ENCODE assay signal across 18 cellular contexts in the genomic region with DNA sequence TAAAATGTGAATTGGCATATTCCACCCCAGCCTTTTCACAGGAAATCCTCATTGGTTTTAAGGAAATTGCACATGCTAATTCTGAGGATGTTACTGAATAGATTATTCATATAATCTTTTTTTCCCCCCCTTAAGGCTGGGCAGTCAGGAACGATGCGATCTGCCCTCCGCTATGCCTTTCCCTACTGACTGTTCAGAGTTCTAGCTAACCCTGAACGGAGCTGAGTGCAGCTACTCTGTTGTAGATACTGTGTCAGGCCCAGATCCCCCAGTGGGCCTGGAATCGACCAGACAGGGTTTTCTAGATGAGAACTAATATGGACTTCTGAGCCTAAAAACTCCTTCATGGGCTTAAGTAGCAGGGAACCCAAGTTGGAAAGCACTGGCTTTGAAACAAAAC.
"Had no signal": no experiment of that assay in that cellular context is flagged by ENCODE, and none has a peak within 500 bp of the region (broad histone marks: within the 10 kb centered on the region; RNA-seq: fewer than 3 reads in every experiment).

No MANE protein-coding gene starts in this region.

- H3K36me3 Mint-ChIP-seq: activated naive CD8-positive, alpha-beta T cell; natural killer cell treated with Interleukin-12 subunit alpha and Interleukin-12 subunit beta and Interleukin-15 and Interleukin-18, amount 100 ng/mL, for 72 hours had no signal

- DNase-seq: activated CD4-positive, alpha-beta memory T cell treated with anti-CD3 and anti-CD28 coated beads, Interleukin-2, amount 10 ng/mL, durations not matched to agents 7 days and 5 days; activated CD4-positive, alpha-beta T cell treated with anti-CD3 and anti-CD28 coated beads for 1 hour; activated gamma-delta T cell; activated T-cell treated with anti-CD3 and anti-CD28 coated beads, Interleukin-2, amount 50 U/mL, for 48 hours; cortex of kidney; effector memory CD8-positive, alpha-beta T cell; erythroblast; hippocampal formation; kidney glomerular epithelial cell; occipital lobe; stimulated activated CD4-positive, alpha-beta T cell treated with anti-CD3 and anti-CD28 coated beads, Interleukin-12 subunit alpha, Interleukin-12 subunit beta, amount 100 ng/mL, for 4 hours; stimulated activated naive CD4-positive, alpha-beta T cell; testis; upper lobe of right lung had no signal

- H3K4me3 Mint-ChIP-seq: activated CD4-positive, alpha-beta memory T cell treated with anti-CD3 and anti-CD28 coated beads, Interleukin-2, amount 10 ng/mL, durations not matched to agents 7 days and 5 days; activated naive CD8-positive, alpha-beta T cell; effector memory CD8-positive, alpha-beta T cell; natural killer cell treated with Interleukin-12 subunit alpha and Interleukin-12 subunit beta and Interleukin-15 and Interleukin-18, amount 100 ng/mL, for 72 hours had no signal

- H3K4me3 ChIP-seq: prostate gland, testis, upper lobe of right lung had no signal

- H3K4me1 ChIP-seq: prostate gland, upper lobe of right lung had no signal

- H3K4me1 Mint-ChIP-seq: activated CD4-positive, alpha-beta memory T cell treated with anti-CD3 and anti-CD28 coated beads, Interleukin-2, amount 10 ng/mL, durations not matched to agents 7 days and 5 days had no signal

- ATAC-seq: effector memory CD8-positive, alpha-beta T cell; natural killer cell treated with Interleukin-12 subunit alpha and Interleukin-12 subunit beta and Interleukin-15 and Interleukin-18, amount 100 ng/mL, for 72 hours; sciatic nerve; upper lobe of right lung had no signal

- H3K9me3 ChIP-seq: prostate gland, testis, upper lobe of right lung had no signal

- H3K27ac Mint-ChIP-seq: activated CD4-positive, alpha-beta memory T cell treated with anti-CD3 and anti-CD28 coated beads, Interleukin-2, amount 10 ng/mL, durations not matched to agents 7 days and 5 days; activated naive CD8-positive, alpha-beta T cell; effector memory CD8-positive, alpha-beta T cell; natural killer cell treated with Interleukin-12 subunit alpha and Interleukin-12 subunit beta and Interleukin-15 and Interleukin-18, amount 100 ng/mL, for 72 hours had no signal

- H3K27me3 Mint-ChIP-seq: activated CD4-positive, alpha-beta memory T cell treated with anti-CD3 and anti-CD28 coated beads, Interleukin-2, amount 10 ng/mL, durations not matched to agents 7 days and 5 days; activated naive CD8-positive, alpha-beta T cell; effector memory CD8-positive, alpha-beta T cell; natural killer cell treated with Interleukin-12 subunit alpha and Interleukin-12 subunit beta and Interleukin-15 and Interleukin-18, amount 100 ng/mL, for 72 hours had no signal

- H3K36me3 ChIP-seq: prostate gland, upper lobe of right lung had no signal

- H3K27me3 ChIP-seq: testis, upper lobe of right lung had no signal

- H3K9me3 Mint-ChIP-seq: activated CD4-positive, alpha-beta memory T cell treated with anti-CD3 and anti-CD28 coated beads, Interleukin-2, amount 10 ng/mL, durations not matched to agents 7 days and 5 days; natural killer cell treated with Interleukin-12 subunit alpha and Interleukin-12 subunit beta and Interleukin-15 and Interleukin-18, amount 100 ng/mL, for 72 hours had no signal

- H3K27ac ChIP-seq: prostate gland, testis, upper lobe of right lung had no signal
